In the genomic region with DNA sequence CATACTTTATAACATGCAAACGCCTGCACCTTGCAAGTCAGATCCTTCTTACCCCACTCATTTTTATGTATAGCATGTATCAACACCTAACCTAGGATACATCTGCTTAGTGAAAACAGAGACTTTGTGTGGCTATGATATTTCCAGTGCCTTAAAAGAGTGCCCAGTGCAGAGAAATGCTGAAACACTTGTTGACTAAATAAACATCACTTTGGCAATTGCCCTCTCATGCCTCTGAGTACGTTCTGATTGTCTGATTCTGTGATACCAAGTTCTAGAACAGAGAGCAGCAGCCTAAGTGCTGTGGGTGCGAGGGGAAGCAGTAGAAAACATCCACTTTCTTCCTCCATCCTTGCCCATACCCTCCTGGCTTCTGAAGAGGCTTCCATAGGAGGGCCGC, we compare ENCODE assay signal across 24 cellular contexts. TPM values are rescaled to one million over a fixed set of nuclear protein-coding genes. Genes with fewer than 3 reads are reported as not detected.
A peak's percentile ranks its signal among the peaks of the same experiment; 100 is the strongest.
DNase-seq lines count a peak whose midpoint lies in the region; ATAC-seq and TF ChIP-seq lines count a peak whose summit lies in the region.
"Had no signal": no experiment of that assay in that cellular context is flagged by ENCODE, and none has a peak within 500 bp of the region (broad histone marks: within the 10 kb centered on the region; RNA-seq: fewer than 3 reads in every experiment).

No MANE protein-coding gene starts in this region.

- H2BK15ac ChIP-seq in H9 (ENCODE audit: low read depth, low read length), result no peak overlapping the region

- no peaks in the 10 kb centered on the region for H3K9me2 ChIP-seq in OCI-LY1 (ENCODE audit: low read depth, low read length)

- intact Hi-C loops in right lobe of liver (cut with DNase I), result no loop called here

- H3K9ac ChIP-seq in H9 (ENCODE audit: extremely low read depth, insufficient read length, low read length), result no peak overlapping the region
- H3K9ac ChIP-seq in OCI-LY1 (ENCODE audit: low read length), result peak overlapping the region; percentile 6; the same call in 1 of the 2 replicates
- H3K9ac ChIP-seq: BLaER1 treated with 17β-estradiol and CSF1 and Interleukin-3, amounts not matched to agents 10 nM and 100 nM had no signal

- H2BK120ac ChIP-seq in H9 (ENCODE audit: low read depth, low read length, poor library complexity, severe bottlenecking), result no peak overlapping the region

- H3K36me3 Mint-ChIP-seq in H9 (ENCODE audit: insufficient read depth in 1 of 3, low read depth in 3 of 3) (no peaks in the 10 kb centered on the region), nephron (ENCODE audit: low read depth) (peaks cover 14% of the 10 kb centered on the region)
- no peaks in the 10 kb centered on the region for H3K36me3 Mint-ChIP-seq in effector memory CD8-positive, alpha-beta T cell (ENCODE audit: insufficient read depth)
- no peaks in the 10 kb centered on the region for H3K36me3 Mint-ChIP-seq in activated naive CD4-positive, alpha-beta T cell treated with anti-CD3 and anti-CD28 coated beads, Interleukin-2, amount 50 U/mL, for 72 hours

- no peak overlapping the region for H3K4ac ChIP-seq in H9 (ENCODE audit: low read depth, low read length)

- no peaks in the 10 kb centered on the region for H3K79me1 ChIP-seq in H9 (ENCODE audit: insufficient read depth, low read depth, low read length, poor library complexity, severe bottlenecking)

- H3K36me3 ChIP-seq in OCI-LY1 (ENCODE audit: insufficient read depth, low read length) (peaks cover 33% of the 10 kb centered on the region; the same call in 1 of the 2 replicates), right lobe of liver (no peaks in the 10 kb centered on the region)
- H3K36me3 ChIP-seq: BLaER1 treated with 17β-estradiol and CSF1 and Interleukin-3, amounts not matched to agents 10 nM and 100 nM; HAP-1 had no signal

- H4K91ac ChIP-seq in H9 (ENCODE audit: insufficient read length, low read depth, low read length), result no peak overlapping the region

- H3K9me3 ChIP-seq in H9 (ENCODE audit: control insufficient read depth, low read depth, low read length), result no peaks in the 10 kb centered on the region
- H3K9me3 ChIP-seq in OCI-LY1 (ENCODE audit: low read length), result no peaks in the 10 kb centered on the region
- no peaks in the 10 kb centered on the region for H3K9me3 ChIP-seq in right lobe of liver
- H3K9me3 ChIP-seq: BLaER1 treated with 17β-estradiol and CSF1 and Interleukin-3, amounts not matched to agents 10 nM and 100 nM; HAP-1 had no signal

- TF ChIP-seq CTCF in H9 (conservative IDR thresholded peaks at IDR 0.05), result no peak
- no peak for TF ChIP-seq CTCF in OCI-LY1 (IDR thresholded peaks at IDR 0.05; ENCODE audit: low read length)
- no peak for TF ChIP-seq CTCF in right lobe of liver (IDR thresholded peaks at IDR 0.05)
- TF ChIP-seq CTCF in nephron (IDR thresholded peaks at IDR 0.05; ENCODE audit: unreplicated experiment in 3 of 3), result no peak

- no peaks in the 10 kb centered on the region for H3K23me2 ChIP-seq in H9 (ENCODE audit: insufficient read length, low read depth, low read length, poor library complexity, severe bottlenecking)

- H3K4me3 ChIP-seq in OCI-LY1 (ENCODE audit: low read depth, low read length, poor library complexity, severe bottlenecking), result no peak overlapping the region
- no peak overlapping the region for H3K4me3 ChIP-seq in right lobe of liver
- H3K4me3 ChIP-seq: BLaER1 treated with 17β-estradiol and CSF1 and Interleukin-3, amounts not matched to agents 10 nM and 100 nM; GM23338; HAP-1 had no signal

- H2AFZ ChIP-seq in H9 (ENCODE audit: low read length), result no peak overlapping the region
- H2AFZ ChIP-seq in OCI-LY1 (ENCODE audit: low read length), result no peak overlapping the region
- H2AFZ ChIP-seq: GM23338 had no signal

- no peak overlapping the region for H2BK20ac ChIP-seq in H9 (ENCODE audit: low read depth, low read length, poor library complexity, severe bottlenecking)

- no peak overlapping the region for H2AK5ac ChIP-seq in H9 (ENCODE audit: insufficient read length, low read length)

- TF ChIP-seq POLR2A in right lobe of liver (IDR thresholded peaks at IDR 0.05), result no peak

- DNase-seq in H9 (no peak), right lobe of liver (no peak), putamen (ENCODE audit: low spot score) (no peak), NCI-H82 (lab: John Stamatoyannopoulos, UW) (no peak)
- no peak for DNase-seq in effector memory CD8-positive, alpha-beta T cell
- no peak for DNase-seq in activated naive CD4-positive, alpha-beta T cell treated with anti-CD3 and anti-CD28 coated beads, Interleukin-2, amount 50 U/mL, for 72 hours (ENCODE audit: low spot score in 2 of 2)
- DNase-seq: CD4-positive, alpha-beta T cell; DMS53; Kasumi-1; NCI-H1105 treated with DMSO at 0.1 percent for 48 hours; NCI-H146; NCI-H1930; NCI-H2107; NCI-H526; SHP77 had no signal

- peak overlapping the region; percentile 75; the same call in 1 of the 2 replicates for H3K14ac ChIP-seq in H9 (ENCODE audit: insufficient read depth, low read length)

- peak overlapping the region; percentile 73 for H4K8ac ChIP-seq in H9 (replicated peaks; ENCODE audit: insufficient read length, low read depth, low read length)

- H3K27me3 ChIP-seq in H9 (ENCODE audit: insufficient read depth, low read length) (no peaks in the 10 kb centered on the region; the same call in 1 of the 2 replicates), OCI-LY1 (ENCODE audit: insufficient read depth, low read length) (no peaks in the 10 kb centered on the region), right lobe of liver (no peaks in the 10 kb centered on the region)

- no peak overlapping the region for H2BK12ac ChIP-seq in H9 (ENCODE audit: insufficient read length, low read depth, low read length)

- no peaks in the 10 kb centered on the region for H3F3A ChIP-seq in OCI-LY1 (ENCODE audit: insufficient read depth, low read length)

- no peak overlapping the region for H3K56ac ChIP-seq in H9 (ENCODE audit: insufficient read length, low read depth, low read length)

- no peaks in the 10 kb centered on the region for H3K4me1 ChIP-seq in H9 (ENCODE audit: insufficient read depth, low read length)
- H3K4me1 ChIP-seq in OCI-LY1 (ENCODE audit: insufficient read depth, low read length, severe bottlenecking), result peaks cover 93% of the 10 kb centered on the region
- peaks cover 0 to 15% (median 6%) of the 10 kb centered on the region in 4 donors for H3K4me1 ChIP-seq in right lobe of liver

- H3K4me1 Mint-ChIP-seq in H9, result peaks cover 5 to 8% of the 10 kb centered on the region in 2 experiments
- peaks cover 33% of the 10 kb centered on the region for H3K4me1 Mint-ChIP-seq in nephron
- no peaks in the 10 kb centered on the region for H3K4me1 Mint-ChIP-seq in effector memory CD8-positive, alpha-beta T cell (ENCODE audit: low read depth in 2 of 2)

- H3T11ph ChIP-seq in H9 (ENCODE audit: low read length), result no peak overlapping the region

- no peaks in the 10 kb centered on the region for H4K20me1 ChIP-seq in H9 (ENCODE audit: control insufficient read depth, insufficient read depth, insufficient read length)
- no peaks in the 10 kb centered on the region for H4K20me1 ChIP-seq in OCI-LY1 (ENCODE audit: insufficient read depth, low read length)

- no peak overlapping the region for H3K27ac ChIP-seq in H9 (ENCODE audit: insufficient read length, low read depth, low read length)
- peak overlapping the region; percentile 99 for H3K27ac ChIP-seq in OCI-LY1 (ENCODE audit: low read depth, low read length, poor library complexity, severe bottlenecking)
- peak overlapping the region in 2 of 3 donors; percentile 13 to 50 for H3K27ac ChIP-seq in right lobe of liver
- H3K27ac ChIP-seq: BLaER1 treated with 17β-estradiol and CSF1 and Interleukin-3, amounts not matched to agents 10 nM and 100 nM; HL-60; RWPE1 had no signal

- H3K4me3 Mint-ChIP-seq in H9 (no peak overlapping the region), nephron (no peak overlapping the region)
- no peak overlapping the region for H3K4me3 Mint-ChIP-seq in effector memory CD8-positive, alpha-beta T cell
- H3K4me3 Mint-ChIP-seq: CD4-positive, alpha-beta T cell; GM23338 had no signal

- H3K23ac ChIP-seq in H9 (ENCODE audit: insufficient read length, low read depth, low read length), result no peak overlapping the region

- no peak overlapping the region for H2BK5ac ChIP-seq in H9 (ENCODE audit: insufficient read length, low read length)

- no peak overlapping the region for H3K18ac ChIP-seq in H9 (ENCODE audit: insufficient read length, low read depth, low read length)

- H3K79me2 ChIP-seq in H9 (ENCODE audit: insufficient read depth, low read length), result no peaks in the 10 kb centered on the region
- peaks cover 87% of the 10 kb centered on the region for H3K79me2 ChIP-seq in OCI-LY1 (ENCODE audit: insufficient read depth, low read length)

- peak; percentile 86 to 94 (median 92) for ATAC-seq in right lobe of liver
- ATAC-seq in effector memory CD8-positive, alpha-beta T cell (replicated peaks), result no peak
- no peak for ATAC-seq in activated naive CD4-positive, alpha-beta T cell treated with anti-CD3 and anti-CD28 coated beads, Interleukin-2, amount 50 U/mL, for 72 hours
- ATAC-seq: GM23338, Panc1 had no signal

- peaks cover 15% of the 10 kb centered on the region for H3K27me3 Mint-ChIP-seq in H9 (ENCODE audit: low read depth)
- H3K27me3 Mint-ChIP-seq in nephron (ENCODE audit: low read depth), result no peaks in the 10 kb centered on the region
- H3K27me3 Mint-ChIP-seq in effector memory CD8-positive, alpha-beta T cell, result peaks cover 0 to 13% of the 10 kb centered on the region in 2 donors

- no peak overlapping the region for H4K5ac ChIP-seq in H9 (ENCODE audit: insufficient read length, low read depth, low read length)

- H3K9me3 Mint-ChIP-seq in H9 (no peaks in the 10 kb centered on the region), nephron (no peaks in the 10 kb centered on the region)
- H3K9me3 Mint-ChIP-seq in effector memory CD8-positive, alpha-beta T cell, result no peaks in the 10 kb centered on the region
- no peaks in the 10 kb centered on the region for H3K9me3 Mint-ChIP-seq in activated naive CD4-positive, alpha-beta T cell treated with anti-CD3 and anti-CD28 coated beads, Interleukin-2, amount 50 U/mL, for 72 hours
- H3K9me3 Mint-ChIP-seq: CD4-positive, alpha-beta T cell; GM23338 had no signal

- WGBS in H9 (ENCODE audit: extremely low coverage, insufficient read length, low lambda C conversion rate), result no CpG with 5 or more reads among the region's 4 CpGs
- WGBS in right lobe of liver (ENCODE audit: insufficient coverage, low coverage, low lambda C conversion rate, missing lambda C conversion rate), result 26% methylated on average over 3 of the region's 4 CpGs

- no peak overlapping the region for H3K27ac Mint-ChIP-seq in H9
- H3K27ac Mint-ChIP-seq in nephron, result peak overlapping the region; percentile 11 to 63 (median 59)
- H3K27ac Mint-ChIP-seq in effector memory CD8-positive, alpha-beta T cell, result no peak overlapping the region
- H3K27ac Mint-ChIP-seq in activated naive CD4-positive, alpha-beta T cell treated with anti-CD3 and anti-CD28 coated beads, Interleukin-2, amount 50 U/mL, for 72 hours, result no peak overlapping the region
- H3K27ac Mint-ChIP-seq: CD4-positive, alpha-beta T cell had no signal

- H3K4me2 ChIP-seq in H9 (ENCODE audit: insufficient read depth, insufficient read length, low read length), result no peak overlapping the region
- H3K4me2 ChIP-seq in OCI-LY1 (ENCODE audit: low read length), result peak overlapping the region; percentile 37; the same call in 1 of the 2 replicates
- H3K4me2 ChIP-seq: BLaER1 treated with 17β-estradiol and CSF1 and Interleukin-3, amounts not matched to agents 10 nM and 100 nM; GM23338 had no signal

RNA-seq across cellular contexts. Expression of gene PLEKHG1, which starts 13.6 kb away (rescaled TPM):
- total RNA-seq in H9 (2021) (0.64 and 1.0 TPM in 2 replicates), right lobe of liver (10 to 100 TPM in 5 of 6 experiments, 1 to 10 TPM in 1; 8.7 to 20.3 (median 11.8) TPM)
- 1 to 10 TPM; 2.1 to 3.0 TPM for total RNA-seq in activated naive CD4-positive, alpha-beta T cell treated with anti-CD3 and anti-CD28 coated beads, Interleukin-2, amount 50 U/mL, for 72 hours
- total RNA-seq: G401 had no signal

Comparison
In these comparisons a context has a peak if more than half of its experiments do, and no peak if none do; other contexts are left out.
1. H3K27ac Mint-ChIP-seq: peak in nephron (3 of 3); none in H9 (0 of 3), effector memory CD8-positive, alpha-beta T cell (0 of 2) and activated naive CD4-positive, alpha-beta T cell treated with anti-CD3 and anti-CD28 coated beads, Interleukin-2, amount 50 U/mL, for 72 hours (0 of 2).
2. ATAC-seq: peak in right lobe of liver (4 of 4); none in effector memory CD8-positive, alpha-beta T cell (single experiment) and activated naive CD4-positive, alpha-beta T cell treated with anti-CD3 and anti-CD28 coated beads, Interleukin-2, amount 50 U/mL, for 72 hours (0 of 2).